Comparison of ENCODE assay signal across 8 cellular contexts in the genomic region with DNA sequence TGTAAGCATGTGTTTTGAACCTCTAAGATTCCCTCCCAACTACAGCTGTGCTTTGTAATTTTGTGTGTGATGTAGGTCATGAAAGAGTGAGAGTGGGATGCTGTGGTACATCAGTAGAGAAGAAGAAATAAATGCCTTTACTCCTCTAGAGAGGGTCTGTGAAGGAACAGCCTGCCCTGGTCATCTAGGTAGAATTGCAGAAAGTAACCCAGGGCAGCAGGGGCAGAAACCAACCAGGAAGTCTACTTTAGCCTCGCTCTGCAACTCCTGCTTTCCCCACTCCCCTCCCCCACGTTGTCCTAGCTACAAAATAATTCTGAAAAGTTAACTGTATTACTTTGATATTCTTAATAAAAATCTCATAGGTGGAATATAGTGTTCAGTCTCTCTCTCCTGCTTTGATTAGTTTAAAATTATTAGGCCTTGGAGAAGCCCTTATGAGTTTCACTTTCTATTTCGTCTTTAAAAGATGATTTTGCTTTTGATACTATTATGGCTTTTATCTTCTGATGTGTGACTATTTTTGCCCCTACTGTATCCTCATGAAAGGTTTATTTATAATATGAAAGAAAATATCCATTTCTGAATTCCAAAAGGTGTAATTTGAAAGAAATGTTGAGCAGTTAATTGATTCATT. TPM values are rescaled to one million over a fixed set of nuclear protein-coding genes. Genes with fewer than 3 reads are reported as not detected.
A peak's percentile ranks its signal among the peaks of the same experiment; 100 is the strongest.
DNase-seq lines count a peak whose midpoint lies in the region; ATAC-seq and TF ChIP-seq lines count a peak whose summit lies in the region.

No MANE protein-coding gene starts in this region.

- peaks cover 38 to 64% of the 10 kb centered on the region in 2 donors for H3K36me3 Mint-ChIP-seq in CD14-positive monocyte
- peaks cover 29% of the 10 kb centered on the region for H3K36me3 Mint-ChIP-seq in T-helper 1 cell treated with Interleukin-12 subunit alpha and Interleukin-12 subunit beta and Interleukin-4 antibody, amounts not matched to agents 30 μg/mL and 1 μg/mL, for 36 hours (ENCODE audit: low read depth)

- H3K4me1 Mint-ChIP-seq in CD14-positive monocyte: peaks cover 23% of the 10 kb centered on the region
- peaks cover 31% of the 10 kb centered on the region for H3K4me1 Mint-ChIP-seq in T-helper 1 cell treated with Interleukin-12 subunit alpha and Interleukin-12 subunit beta and Interleukin-4 antibody, amounts not matched to agents 30 μg/mL and 1 μg/mL, for 36 hours (ENCODE audit: low read depth)

- TF ChIP-seq CTCF in CD14-positive monocyte (IDR thresholded peaks at IDR 0.05): no peak
- no peak for TF ChIP-seq CTCF in thyroid gland (IDR thresholded peaks at IDR 0.05)

- H3K4me1 ChIP-seq in iPS-15b (ENCODE audit: control insufficient read depth, insufficient read depth, low read length) (peaks cover 7% of the 10 kb centered on the region), thyroid gland (peaks cover 0 to 3% of the 10 kb centered on the region in 2 donors), SJCRH30 (no peaks in the 10 kb centered on the region; the same call in 1 of the 2 replicates)

- peak overlapping the region; percentile 62 to 69 for H3K4me3 Mint-ChIP-seq in CD14-positive monocyte
- H3K4me3 Mint-ChIP-seq in T-helper 1 cell treated with Interleukin-12 subunit alpha and Interleukin-12 subunit beta and Interleukin-4 antibody, amounts not matched to agents 30 μg/mL and 1 μg/mL, for 36 hours: peak overlapping the region; percentile 82

- H3K9ac ChIP-seq in iPS-15b (ENCODE audit: low read depth, low read length): peak overlapping the region; percentile 54

- H3K36me3 ChIP-seq in iPS-15b (ENCODE audit: control insufficient read depth, insufficient read depth, low read length) (no peaks in the 10 kb centered on the region), thyroid gland (peaks cover 9 to 13% of the 10 kb centered on the region in 2 donors), H7 (replicated peaks; ENCODE audit: control insufficient read depth, insufficient read depth, low read length) (peaks cover 2% of the 10 kb centered on the region), SJCRH30 (peaks cover 32% of the 10 kb centered on the region)

- H3K27ac Mint-ChIP-seq in CD14-positive monocyte: peak overlapping the region; percentile 80 to 95 (median 89)
- H3K27ac Mint-ChIP-seq in T-helper 1 cell treated with Interleukin-12 subunit alpha and Interleukin-12 subunit beta and Interleukin-4 antibody, amounts not matched to agents 30 μg/mL and 1 μg/mL, for 36 hours: peak overlapping the region; percentile 93

- intact Hi-C loops in CD14-positive monocyte (cut with micrococcal nuclease): loop anchor here (10.0 kb wide), 2 partner anchors 55 to 165 kb away; a partner anchor contains a TSS
- intact Hi-C loops in thyroid gland (cut with DNase I): no loop called here

- no peaks in the 10 kb centered on the region for H3K9me3 ChIP-seq in iPS-15b (ENCODE audit: control insufficient read depth, insufficient read depth, low read length)
- H3K9me3 ChIP-seq in thyroid gland: no peaks in the 10 kb centered on the region
- H3K9me3 ChIP-seq in SJCRH30 (replicated peaks): no peaks in the 10 kb centered on the region

- DNase-seq in CD14-positive monocyte (ENCODE audit: low spot score) (no peak), thyroid gland (no peak), amygdala (lab: John Stamatoyannopoulos, UW) (no peak), H7 (no peak), SJCRH30 (no peak)

- TF ChIP-seq POLR2A in thyroid gland (IDR thresholded peaks at IDR 0.05): no peak

- 55 to 68% methylated on average over 3 of the region's 3 CpGs for WGBS in thyroid gland, 2 donors

- H3K4me3 ChIP-seq in iPS-15b (ENCODE audit: low read depth, low read length): no peak overlapping the region
- no peak overlapping the region for H3K4me3 ChIP-seq in thyroid gland (replicated peaks in 1 of 3)
- no peak overlapping the region for H3K4me3 ChIP-seq in H7 (ENCODE audit: insufficient read depth, low read depth, low read length)
- H3K4me3 ChIP-seq in SJCRH30: no peak overlapping the region

- peak; percentile 58 for ATAC-seq in GM21786 (IDR thresholded peaks at IDR 0.05; ENCODE audit: unreplicated experiment)

- H3K27me3 ChIP-seq in iPS-15b (ENCODE audit: control insufficient read depth, insufficient read depth, low read length) (no peaks in the 10 kb centered on the region), thyroid gland (no peaks in the 10 kb centered on the region), H7 (ENCODE audit: control insufficient read depth, insufficient read depth, low read length) (no peaks in the 10 kb centered on the region), SJCRH30 (no peaks in the 10 kb centered on the region)

- H3K27me3 Mint-ChIP-seq in CD14-positive monocyte (ENCODE audit: low read depth in 3 of 3): peaks cover 0 to 2% (median 0%) of the 10 kb centered on the region in 3 donors
- no peaks in the 10 kb centered on the region for H3K27me3 Mint-ChIP-seq in T-helper 1 cell treated with Interleukin-12 subunit alpha and Interleukin-12 subunit beta and Interleukin-4 antibody, amounts not matched to agents 30 μg/mL and 1 μg/mL, for 36 hours (ENCODE audit: low read depth)

- H3K27ac ChIP-seq in thyroid gland: peak overlapping the region in 2 of 3 donors; percentile 8 to 55
- no peak overlapping the region for H3K27ac ChIP-seq in SJCRH30

- no peaks in the 10 kb centered on the region for H3K9me3 Mint-ChIP-seq in CD14-positive monocyte
- no peaks in the 10 kb centered on the region for H3K9me3 Mint-ChIP-seq in T-helper 1 cell treated with Interleukin-12 subunit alpha and Interleukin-12 subunit beta and Interleukin-4 antibody, amounts not matched to agents 30 μg/mL and 1 μg/mL, for 36 hours

RNA-seq across cellular contexts. Expression of a gene that starts 7.6 kb away (rescaled TPM):
- polyA plus RNA-seq in CD14-positive monocyte: 10 to 100 TPM; 15.5 to 24.7 TPM
- total RNA-seq in thyroid gland: 10 to 100 TPM; 27.7 to 42.1 (median 33.4) TPM
- 17.7 and 25.6 TPM in 2 replicates for total RNA-seq in H7 (2014; rRNA removed; shearing (Covaris generic))
- total RNA-seq in SJCRH30 (2014; rRNA removed; shearing (Covaris generic)): 27.3 and 31.5 TPM in 2 replicates

RNA-seq across cellular contexts. Expression of a gene that starts 55.3 kb away (rescaled TPM):
- polyA plus RNA-seq in CD14-positive monocyte: 10 to 100 TPM; 19.3 to 19.9 TPM
- 10 to 100 TPM; 54.7 to 85.5 (median 63.6) TPM for total RNA-seq in thyroid gland
- total RNA-seq in H7 (2014; rRNA removed; shearing (Covaris generic)): 118 and 141 TPM in 2 replicates
- 76.4 and 86.0 TPM in 2 replicates for total RNA-seq in SJCRH30 (2014; rRNA removed; shearing (Covaris generic))
